ENCODE assay signal across 16 cellular contexts in genomic region chr2:70596293-70596692, GRCh38. TPM values are rescaled to one million over a fixed set of nuclear protein-coding genes. Genes with fewer than 3 reads are reported as not detected.
A peak's percentile ranks its signal among the peaks of the same experiment; 100 is the strongest.
DNase-seq lines count a peak whose midpoint lies in the region; ATAC-seq, FAIRE-seq and TF ChIP-seq lines count a peak whose summit lies in the region.
"Had no signal": no experiment of that assay in that cellular context is flagged by ENCODE, and none has a peak within 500 bp of the region (broad histone marks: within the 10 kb centered on the region; RNA-seq: fewer than 3 reads in every experiment).

No MANE protein-coding gene starts in this region.

- H3K4me1 Mint-ChIP-seq in Calu3 (ENCODE audit: low read depth, unreplicated experiment), result peaks cover 24% of the 10 kb centered on the region
- H3K4me1 Mint-ChIP-seq: CD4-positive, alpha-beta memory T cell had no signal

- peak; percentile 72 for DNase-seq in Calu3
- DNase-seq in HTR-8/SVneo (ENCODE audit: insufficient read length, low spot score), result peak; percentile 68
- no peak for DNase-seq in WERI-Rb-1
- no peak for DNase-seq in mesenchymal stem cell
- no peak for DNase-seq in NCI-H1092 treated with DMSO at 0.1 percent for 48 hours (lab: John Stamatoyannopoulos, UW)
- no peak for DNase-seq in RPMI8226
- DNase-seq: activated CD4-positive, alpha-beta T cell treated with anti-CD3 and anti-CD28 coated beads for 48 hours; activated naive CD4-positive, alpha-beta T cell treated with anti-CD3 and anti-CD28 coated beads for 36 hours; CD4-positive, alpha-beta memory T cell; GOT3; stimulated activated naive CD4-positive, alpha-beta T cell treated with Interleukin-2 at 50 U/mL for 16 hours had no signal

- H3K4me1 ChIP-seq in mesenchymal stem cell (ENCODE audit: control insufficient read depth, insufficient read depth, low read depth, low read length), result peaks cover 6% of the 10 kb centered on the region

- no peak overlapping the region for H3K18ac ChIP-seq in mesenchymal stem cell (ENCODE audit: low read depth in 1 of 2, low read length in 2 of 2)

- H4K91ac ChIP-seq in mesenchymal stem cell (ENCODE audit: low read length), result no peak overlapping the region

- no peak for TF ChIP-seq CTCF in Calu3 (IDR thresholded peaks at IDR 0.05; ENCODE audit: unreplicated experiment)
- TF ChIP-seq CTCF in WERI-Rb-1 (IDR thresholded peaks at IDR 0.05; ENCODE audit: low read depth, low read length), result no peak

- H3K4me3 ChIP-seq in WERI-Rb-1 (ENCODE audit: low read depth, low read length) (no peak overlapping the region), mesenchymal stem cell (ENCODE audit: insufficient read depth in 1 of 2, low read depth in 1 of 2, low read length in 2 of 2) (no peak overlapping the region)
- H3K4me3 ChIP-seq: SK-N-MC had no signal

- H3K4ac ChIP-seq in mesenchymal stem cell (ENCODE audit: low read depth in 1 of 2, low read length in 2 of 2), result no peak overlapping the region

- no peak overlapping the region for H2BK120ac ChIP-seq in mesenchymal stem cell (ENCODE audit: low read depth, low read length)

- no peak overlapping the region for H2BK12ac ChIP-seq in mesenchymal stem cell (ENCODE audit: low read length in 2 of 2)

- H3K79me1 ChIP-seq in mesenchymal stem cell (replicated peaks; ENCODE audit: low read length, poor library complexity, severe bottlenecking), result no peaks in the 10 kb centered on the region

- H3K36me3 Mint-ChIP-seq in Calu3 (ENCODE audit: insufficient read depth, unreplicated experiment), result peaks cover 7% of the 10 kb centered on the region
- H3K36me3 Mint-ChIP-seq: CD4-positive, alpha-beta memory T cell had no signal

- H3K27ac ChIP-seq in WERI-Rb-1 (peak overlapping the region; percentile 50; the same call in 1 of the 2 replicates), mesenchymal stem cell (ENCODE audit: low read length, poor library complexity, severe bottlenecking) (peak overlapping the region; percentile 59)
- H3K27ac ChIP-seq: SK-N-MC had no signal

- H3K9me3 Mint-ChIP-seq in Calu3 (ENCODE audit: low read depth, unreplicated experiment), result no peaks in the 10 kb centered on the region
- H3K9me3 Mint-ChIP-seq: activated naive CD4-positive, alpha-beta T cell treated with anti-CD3 and anti-CD28 coated beads for 36 hours had no signal

- WGBS in mesenchymal stem cell, result 72% methylated on average over 6 of the region's 6 CpGs

- intact Hi-C loops in Calu3 (cut with micrococcal nuclease; ENCODE audit: unreplicated experiment), result no loop called here

- H2BK15ac ChIP-seq in mesenchymal stem cell (ENCODE audit: low read depth, poor library complexity, severe bottlenecking), result no peak overlapping the region

- no peak overlapping the region for H2AK5ac ChIP-seq in mesenchymal stem cell (ENCODE audit: low read length, severe bottlenecking)

- H3K27me3 ChIP-seq in WERI-Rb-1 (ENCODE audit: insufficient read depth, low read depth, severe bottlenecking), result no peaks in the 10 kb centered on the region
- H3K27me3 ChIP-seq in mesenchymal stem cell (ENCODE audit: control insufficient read depth in 1 of 2, insufficient read depth in 1 of 2, low read length in 2 of 2), result peaks cover 0 to 3% of the 10 kb centered on the region in 2 experiments

- no peaks in the 10 kb centered on the region for H3K36me3 ChIP-seq in WERI-Rb-1
- H3K36me3 ChIP-seq in mesenchymal stem cell (ENCODE audit: control insufficient read depth in 1 of 2, insufficient read depth in 2 of 2, low read depth in 1 of 2, low read length in 2 of 2), result no peaks in the 10 kb centered on the region

- H3K23ac ChIP-seq in mesenchymal stem cell (ENCODE audit: low read length in 2 of 2), result no peak overlapping the region

- H2AFZ ChIP-seq in mesenchymal stem cell (ENCODE audit: low read depth, low read length), result no peak overlapping the region

- H4K8ac ChIP-seq in mesenchymal stem cell (ENCODE audit: low read length), result no peak overlapping the region

- no peak overlapping the region for H3K4me2 ChIP-seq in mesenchymal stem cell (ENCODE audit: low read length, poor library complexity, severe bottlenecking)

- peak overlapping the region; percentile 73 for H2BK5ac ChIP-seq in mesenchymal stem cell (ENCODE audit: low read depth, low read length, poor library complexity, severe bottlenecking)

- peak overlapping the region; percentile 8 for H3K9ac ChIP-seq in mesenchymal stem cell (ENCODE audit: low read length)

- no peak for FAIRE-seq in HTR-8/SVneo (lab: Jason Lieb, UNC)
- FAIRE-seq: colon had no signal

- H3K27ac Mint-ChIP-seq in Calu3 (ENCODE audit: unreplicated experiment), result peak overlapping the region; percentile 69
- H3K27ac Mint-ChIP-seq: CD4-positive, alpha-beta memory T cell had no signal

- CTCF ChIA-PET in Calu3 (lab: Charles Lee), result interaction anchor here (0.6 kb wide), 1 partner anchor 51 kb away, joined by 3 read pairs; no protein-coding TSS in a partner anchor

- BruUV-seq in Calu3 (replicated peaks; lab: Mats Ljungman, UMichigan), result no TSS peak

- no peaks in the 10 kb centered on the region for H3K27me3 Mint-ChIP-seq in Calu3 (ENCODE audit: unreplicated experiment)

- no peak overlapping the region for H3K4me3 Mint-ChIP-seq in Calu3 (ENCODE audit: low read depth, unreplicated experiment)
- H3K4me3 Mint-ChIP-seq: activated naive CD4-positive, alpha-beta T cell treated with anti-CD3 and anti-CD28 coated beads for 36 hours; CD4-positive, alpha-beta memory T cell had no signal

- ATAC-seq in HG02798 (IDR thresholded peaks at IDR 0.05; ENCODE audit: poor library complexity, unreplicated experiment) (no peak), HG02870 (IDR thresholded peaks at IDR 0.05; ENCODE audit: unreplicated experiment) (no peak)

- H3K14ac ChIP-seq in mesenchymal stem cell (ENCODE audit: low read length in 2 of 2), result no peak overlapping the region

- H3K9me3 ChIP-seq in WERI-Rb-1 (ENCODE audit: severe bottlenecking) (peaks cover 12% of the 10 kb centered on the region), mesenchymal stem cell (ENCODE audit: control insufficient read depth, low read length) (no peaks in the 10 kb centered on the region)

RNA-seq across cellular contexts. Expression of gene TGFA, which starts 42.7 kb away (rescaled TPM):
- 80.0 and 104 TPM in 2 replicates for total RNA-seq in Calu3 (2022)
- not detected for polyA plus RNA-seq in mesenchymal stem cell (2013, experiment 1 of 2)
- not detected for polyA plus RNA-seq in mesenchymal stem cell (2013, experiment 2 of 2)
- total RNA-seq: fibroblast of villous mesenchyme had no signal

Comparison
In these comparisons a context has a peak if more than half of its experiments do, and no peak if none do; other contexts are left out.
1. DNase-seq: peak in Calu3 (single experiment) and HTR-8/SVneo (single experiment); none in WERI-Rb-1 (single experiment), mesenchymal stem cell (single experiment), NCI-H1092 treated with DMSO at 0.1 percent for 48 hours (single experiment) and RPMI8226 (single experiment).